Comparison of ENCODE assay signal across 16 cellular contexts in genomic region chr9:131098391-131099087, GRCh38. TPM values are rescaled to one million over a fixed set of nuclear protein-coding genes. Genes with fewer than 3 reads are reported as not detected.
DNase-seq lines count a peak whose midpoint lies in the region; TF ChIP-seq lines count a peak whose summit lies in the region.
"Had no signal": no experiment of that assay in that cellular context is flagged by ENCODE, and none has a peak within 500 bp of the region (broad histone marks: within the 10 kb centered on the region; RNA-seq: fewer than 3 reads in every experiment).

No MANE protein-coding gene starts in this region.

- CTCF ChIA-PET in SK-N-SH (lab: Yijun Ruan, JAX) = interaction anchor here (0.9 to 3.1 kb wide), 5 partner anchors 14 to 238 kb away, joined by 3 to 11 read pairs (median 4); partner anchors contain the start of gene NUP214

- POLR2A ChIA-PET in SK-N-SH (lab: Yijun Ruan, JAX) = interaction anchor here (3.2 kb wide), 1 partner anchor 27 kb away, joined by 13 read pairs; the partner anchor contains the start of gene NUP214

- H3K36me3 ChIP-seq in SK-N-SH (replicated peaks in 1 of 2; ENCODE audit: control insufficient read depth in 1 of 2, insufficient read depth in 2 of 2, low read length in 1 of 2) = no peaks in the 10 kb centered on the region
- H3K36me3 ChIP-seq: MG63 had no signal

- peak; percentile 23 for DNase-seq in MV-4-11 (lab: John Stamatoyannopoulos, UW)
- DNase-seq in caudate nucleus (lab: John Stamatoyannopoulos, UW) = peak in 1 of 61 donors; percentile 30
- DNase-seq in SIG-M5 (lab: John Stamatoyannopoulos, UW) = no peak
- DNase-seq in COR-L47 (lab: John Stamatoyannopoulos, UW) = no peak
- DNase-seq in SK-N-SH = no peak
- DNase-seq: activated CD8-positive, alpha-beta memory T cell treated with anti-CD3 and anti-CD28 coated beads, Interleukin-2, amount 50 U/mL, for 4 hours; activated naive CD8-positive, alpha-beta T cell treated with anti-CD3 and anti-CD28 coated beads, Interleukin-2, amount 10 ng/mL, durations not matched to agents 7 days and 5 days; CD4-positive, alpha-beta memory T cell; cortex of kidney; immature natural killer cell; mucosa of descending colon; NCI-H2171 treated with DMSO at 0.1 percent for 48 hours; stimulated activated CD4-positive, alpha-beta T cell treated with anti-CD3 and anti-CD28 coated beads, Interleukin-2, amount 100 ng/mL, for 48 hours had no signal

- no peak overlapping the region for H3K9ac ChIP-seq in SK-N-SH

- no peak overlapping the region for H3K4me2 ChIP-seq in SK-N-SH

- TF ChIP-seq EP300 in SK-N-SH (IDR thresholded peaks at IDR 0.05; ENCODE audit: borderline replicate concordance in 1 of 2, low read depth in 1 of 2, low read length in 1 of 2) = no peak

- no peaks in the 10 kb centered on the region for H3K27me3 ChIP-seq in layer of hippocampus (ENCODE audit: control insufficient read depth, insufficient read depth, low read length)
- H3K27me3 ChIP-seq in SK-N-SH (ENCODE audit: insufficient read depth) = peaks cover 27% of the 10 kb centered on the region
- H3K27me3 ChIP-seq: MG63 had no signal

- no peaks in the 10 kb centered on the region for H3K9me3 ChIP-seq in SK-N-SH
- H3K9me3 ChIP-seq: MG63, mucosa of descending colon had no signal

- H4K20me1 ChIP-seq in SK-N-SH (ENCODE audit: insufficient read depth) = no peaks in the 10 kb centered on the region

- no peak overlapping the region for H3K4me3 ChIP-seq in SK-N-SH (ENCODE audit: low read depth in 2 of 2, low read length in 1 of 2)
- H3K4me3 ChIP-seq: mucosa of descending colon had no signal

- no peaks in the 10 kb centered on the region for H3K9me2 ChIP-seq in SK-N-SH

- no peaks in the 10 kb centered on the region for H3F3A ChIP-seq in SK-N-SH (replicated peaks; ENCODE audit: insufficient read depth)

- TF ChIP-seq CTCF in SK-N-SH (IDR thresholded peaks at IDR 0.05) = no peak

- peaks cover 0 to 9% of the 10 kb centered on the region in 2 experiments; a peak in 1 of 4 replicates for H3K4me1 ChIP-seq in SK-N-SH (ENCODE audit: control insufficient read depth in 1 of 2, insufficient read depth in 2 of 2, low read depth in 1 of 2, low read length in 1 of 2)

- no peak for TF ChIP-seq RAD21 in SK-N-SH (IDR thresholded peaks at IDR 0.05; ENCODE audit: low read length)

- 76% methylated on average over 10 of the region's 13 CpGs for WGBS in SK-N-SH (ENCODE audit: low lambda C conversion rate)

- no peak overlapping the region for H2AFZ ChIP-seq in SK-N-SH (ENCODE audit: low read depth)

- H3K27ac ChIP-seq in caudate nucleus (ENCODE audit: low read depth, low read length) = peak overlapping the region; percentile 62
- peak overlapping the region; percentile 58 for H3K27ac ChIP-seq in layer of hippocampus (ENCODE audit: low read depth, low read length)
- H3K27ac ChIP-seq in temporal lobe (ENCODE audit: low read depth, low read length) = peak overlapping the region; percentile 68
- no peak overlapping the region for H3K27ac ChIP-seq in SK-N-SH (ENCODE audit: low read depth in 2 of 2, low read length in 1 of 2)

- no peaks in the 10 kb centered on the region for H3K79me2 ChIP-seq in SK-N-SH (ENCODE audit: insufficient read depth)

TF ChIP-seq in SK-N-SH, 30 proteins besides CTCF, POLR2A, EP300 and RAD21:
- TF ChIP-seq FOXJ3 (CRISPR knock-in tag; IDR thresholded peaks at IDR 0.05) = no peak
- no peak for TF ChIP-seq NFIC (IDR thresholded peaks at IDR 0.05; ENCODE audit: borderline replicate concordance)
- TF ChIP-seq REST (IDR thresholded peaks at IDR 0.05; ENCODE audit: low read depth, low read length) = no peak
- TF ChIP-seq FOSL2 (IDR thresholded peaks at IDR 0.05; ENCODE audit: borderline replicate concordance, low read depth) = no peak
- TF ChIP-seq ELF1 (IDR thresholded peaks at IDR 0.05) = no peak
- no peak for TF ChIP-seq MEF2A (IDR thresholded peaks at IDR 0.05; ENCODE audit: borderline replicate concordance, low read depth)
- TF ChIP-seq GABPA (IDR thresholded peaks at IDR 0.05; ENCODE audit: low read depth) = no peak
- no peak for TF ChIP-seq GATA2 (CRISPR knock-in tag; IDR thresholded peaks at IDR 0.05)
- no peak for TF ChIP-seq EZH2phosphoT487 (IDR thresholded peaks at IDR 0.05; ENCODE audit: borderline replicate concordance, low read depth)
- TF ChIP-seq SIN3A (IDR thresholded peaks at IDR 0.05; ENCODE audit: borderline replicate concordance, low read depth, low read length) = no peak
- no peak for TF ChIP-seq MXI1 (IDR thresholded peaks at IDR 0.05; ENCODE audit: low read depth, low read length)
- no peak for TF ChIP-seq TEAD4 (IDR thresholded peaks at IDR 0.05; ENCODE audit: borderline replicate concordance, insufficient read depth)
- no peak for TF ChIP-seq PBX3 (IDR thresholded peaks at IDR 0.05)
- TF ChIP-seq NRF1 (IDR thresholded peaks at IDR 0.05; ENCODE audit: low read depth, low read length) = no peak

RNA-seq across cellular contexts. Expression of gene AIF1L, which starts 2.2 kb away (rescaled TPM):
- total RNA-seq in temporal lobe = 14.0 TPM
- polyA plus RNA-seq in SK-N-SH (2012; rRNA removed) = 0.26 and 0.50 TPM in 2 replicates
- 0.28 and 0.45 TPM in 2 replicates for polyA plus RNA-seq in SK-N-SH (2012; cell fraction: cytosol; rRNA removed)
- polyA plus RNA-seq in SK-N-SH (2012; cell fraction: nucleus; rRNA removed) = 0.24 and 0.38 TPM in 2 replicates
- polyA plus RNA-seq: CD4-positive, alpha-beta memory T cell; immature natural killer cell had no signal

RNA-seq across cellular contexts. Expression of gene NUP214, which starts 26.8 kb away (rescaled TPM):
- 14.8 TPM for total RNA-seq in temporal lobe
- polyA plus RNA-seq in SK-N-SH (2012; rRNA removed) = 7.6 and 8.0 TPM in 2 replicates
- 3.6 and 4.9 TPM in 2 replicates for polyA plus RNA-seq in SK-N-SH (2012; cell fraction: cytosol; rRNA removed)
- polyA plus RNA-seq in SK-N-SH (2012; cell fraction: nucleus; rRNA removed) = 19.0 and 24.8 TPM in 2 replicates

Comparison
In these comparisons a context has a peak if more than half of its experiments do, and no peak if none do; other contexts are left out.
1. H3K27ac ChIP-seq: peak in caudate nucleus (single experiment), layer of hippocampus (single experiment) and temporal lobe (single experiment); none in SK-N-SH (0 of 2).